In the genomic region with DNA sequence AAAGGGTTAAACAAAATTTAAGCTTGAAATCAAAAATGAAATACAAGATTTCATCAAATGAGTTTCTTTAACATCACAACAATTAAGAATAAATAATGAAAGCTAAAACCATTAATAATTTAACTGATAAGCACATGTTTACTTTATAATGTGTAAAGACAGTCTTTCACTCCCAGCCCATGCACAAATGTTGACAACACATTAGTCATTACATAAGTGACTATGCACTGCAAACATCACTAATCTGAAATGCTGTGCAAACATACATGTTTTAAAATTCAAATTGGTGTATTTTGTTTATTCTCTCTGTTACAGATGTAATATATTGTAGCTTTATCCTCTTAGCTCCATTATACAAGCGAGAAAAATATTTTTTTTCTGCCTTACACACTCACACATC, we compare ENCODE assay signal across 1 cellular context.
TF ChIP-seq lines count a peak whose summit lies in the region.

No MANE protein-coding gene starts in this region.

TF ChIP-seq in HepG2, 621 proteins besides CTCF, POLR2A, EP300 and RAD21 (continued from another document):
- TF ChIP-seq, protein P1, sequence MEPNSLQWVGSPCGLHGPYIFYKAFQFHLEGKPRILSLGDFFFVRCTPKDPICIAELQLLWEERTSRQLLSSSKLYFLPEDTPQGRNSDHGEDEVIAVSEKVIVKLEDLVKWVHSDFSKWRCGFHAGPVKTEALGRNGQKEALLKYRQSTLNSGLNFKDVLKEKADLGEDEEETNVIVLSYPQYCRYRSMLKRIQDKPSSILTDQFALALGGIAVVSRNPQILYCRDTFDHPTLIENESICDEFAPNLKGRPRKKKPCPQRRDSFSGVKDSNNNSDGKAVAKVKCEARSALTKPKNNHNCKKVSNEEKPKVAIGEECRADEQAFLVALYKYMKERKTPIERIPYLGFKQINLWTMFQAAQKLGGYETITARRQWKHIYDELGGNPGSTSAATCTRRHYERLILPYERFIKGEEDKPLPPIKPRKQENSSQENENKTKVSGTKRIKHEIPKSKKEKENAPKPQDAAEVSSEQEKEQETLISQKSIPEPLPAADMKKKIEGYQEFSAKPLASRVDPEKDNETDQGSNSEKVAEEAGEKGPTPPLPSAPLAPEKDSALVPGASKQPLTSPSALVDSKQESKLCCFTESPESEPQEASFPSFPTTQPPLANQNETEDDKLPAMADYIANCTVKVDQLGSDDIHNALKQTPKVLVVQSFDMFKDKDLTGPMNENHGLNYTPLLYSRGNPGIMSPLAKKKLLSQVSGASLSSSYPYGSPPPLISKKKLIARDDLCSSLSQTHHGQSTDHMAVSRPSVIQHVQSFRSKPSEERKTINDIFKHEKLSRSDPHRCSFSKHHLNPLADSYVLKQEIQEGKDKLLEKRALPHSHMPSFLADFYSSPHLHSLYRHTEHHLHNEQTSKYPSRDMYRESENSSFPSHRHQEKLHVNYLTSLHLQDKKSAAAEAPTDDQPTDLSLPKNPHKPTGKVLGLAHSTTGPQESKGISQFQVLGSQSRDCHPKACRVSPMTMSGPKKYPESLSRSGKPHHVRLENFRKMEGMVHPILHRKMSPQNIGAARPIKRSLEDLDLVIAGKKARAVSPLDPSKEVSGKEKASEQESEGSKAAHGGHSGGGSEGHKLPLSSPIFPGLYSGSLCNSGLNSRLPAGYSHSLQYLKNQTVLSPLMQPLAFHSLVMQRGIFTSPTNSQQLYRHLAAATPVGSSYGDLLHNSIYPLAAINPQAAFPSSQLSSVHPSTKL (CRISPR knock-in tag; IDR thresholded peaks at IDR 0.05) = peak; percentile 57
- TF ChIP-seq SOX13 (IDR thresholded peaks at IDR 0.05) (no peak), SOX13 (CRISPR knock-in tag; conservative IDR thresholded peaks at IDR 0.05 in 1 of 2, IDR thresholded peaks at IDR 0.05 in 1 of 2) (peak in 1 of 2 experiments; percentile 20; a peak in 1 of 4 replicates), ZBTB38 (CRISPR knock-in tag; IDR thresholded peaks at IDR 0.05) (no peak), ZNF816 (CRISPR knock-in tag; IDR thresholded peaks at IDR 0.05; ENCODE audit: borderline replicate concordance) (no peak), FOXA3 (CRISPR knock-in tag; IDR thresholded peaks at IDR 0.05) (peak; percentile 69), ZNF33B (CRISPR knock-in tag; IDR thresholded peaks at IDR 0.05) (no peak), TAF1 (CRISPR knock-in tag; IDR thresholded peaks at IDR 0.05) (no peak)
- TF ChIP-seq, protein P2, sequence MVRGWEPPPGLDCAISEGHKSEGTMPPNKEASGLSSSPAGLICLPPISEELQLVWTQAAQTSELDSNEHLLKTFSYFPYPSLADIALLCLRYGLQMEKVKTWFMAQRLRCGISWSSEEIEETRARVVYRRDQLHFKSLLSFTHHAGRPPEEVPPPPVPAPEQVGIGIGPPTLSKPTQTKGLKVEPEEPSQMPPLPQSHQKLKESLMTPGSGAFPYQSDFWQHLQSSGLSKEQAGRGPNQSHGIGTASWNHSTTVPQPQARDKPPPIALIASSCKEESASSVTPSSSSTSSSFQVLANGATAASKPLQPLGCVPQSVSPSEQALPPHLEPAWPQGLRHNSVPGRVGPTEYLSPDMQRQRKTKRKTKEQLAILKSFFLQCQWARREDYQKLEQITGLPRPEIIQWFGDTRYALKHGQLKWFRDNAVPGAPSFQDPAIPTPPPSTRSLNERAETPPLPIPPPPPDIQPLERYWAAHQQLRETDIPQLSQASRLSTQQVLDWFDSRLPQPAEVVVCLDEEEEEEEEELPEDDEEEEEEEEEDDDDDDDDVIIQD (CRISPR knock-in tag; IDR thresholded peaks at IDR 0.05; ENCODE audit: low read depth) = peak; percentile 27; the same call in 1 of the 2 replicates
